Comparison of ENCODE assay signal across 1 cellular context in the genomic region with DNA sequence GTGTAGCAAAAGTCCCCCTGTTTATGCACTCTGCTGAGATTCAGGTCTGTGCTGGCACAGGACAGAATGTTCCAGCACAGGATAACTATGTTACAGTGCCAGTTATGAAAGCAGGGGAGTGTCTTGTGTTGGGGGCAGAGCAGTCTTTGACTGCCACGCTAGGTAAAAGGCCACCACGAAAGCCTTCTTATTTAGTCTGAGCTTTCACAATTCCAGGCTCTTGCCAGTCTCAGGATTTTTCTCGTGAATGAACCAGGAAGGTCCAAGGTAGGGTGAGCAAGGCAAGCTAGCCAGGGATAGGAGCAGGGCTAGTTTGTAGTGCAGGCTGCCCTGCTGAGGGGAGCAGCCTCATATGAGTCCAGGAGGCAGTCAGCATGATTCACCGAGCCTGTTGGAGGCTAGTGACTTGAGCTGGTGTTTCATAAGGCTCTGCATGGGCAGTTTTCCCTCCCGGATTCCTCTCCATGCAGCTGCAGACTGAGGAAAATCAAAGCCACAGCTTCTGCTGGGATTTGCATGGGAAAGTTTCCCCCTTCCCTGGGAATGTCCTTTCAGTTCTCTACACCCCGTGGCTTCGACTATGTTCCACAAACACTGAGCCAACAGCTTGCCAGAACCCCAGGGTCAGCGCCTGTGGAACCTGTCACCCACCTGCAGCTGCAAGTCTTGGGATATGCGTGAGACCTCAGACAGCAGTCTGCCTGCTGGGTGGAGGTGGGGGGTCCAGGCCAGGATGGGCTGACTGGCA.
TF ChIP-seq lines count a peak whose summit lies in the region.

No MANE protein-coding gene starts in this region.

TF ChIP-seq in HepG2, 621 proteins besides CTCF, POLR2A, EP300 and RAD21 (continued from another document):
- TF ChIP-seq, protein P1, sequence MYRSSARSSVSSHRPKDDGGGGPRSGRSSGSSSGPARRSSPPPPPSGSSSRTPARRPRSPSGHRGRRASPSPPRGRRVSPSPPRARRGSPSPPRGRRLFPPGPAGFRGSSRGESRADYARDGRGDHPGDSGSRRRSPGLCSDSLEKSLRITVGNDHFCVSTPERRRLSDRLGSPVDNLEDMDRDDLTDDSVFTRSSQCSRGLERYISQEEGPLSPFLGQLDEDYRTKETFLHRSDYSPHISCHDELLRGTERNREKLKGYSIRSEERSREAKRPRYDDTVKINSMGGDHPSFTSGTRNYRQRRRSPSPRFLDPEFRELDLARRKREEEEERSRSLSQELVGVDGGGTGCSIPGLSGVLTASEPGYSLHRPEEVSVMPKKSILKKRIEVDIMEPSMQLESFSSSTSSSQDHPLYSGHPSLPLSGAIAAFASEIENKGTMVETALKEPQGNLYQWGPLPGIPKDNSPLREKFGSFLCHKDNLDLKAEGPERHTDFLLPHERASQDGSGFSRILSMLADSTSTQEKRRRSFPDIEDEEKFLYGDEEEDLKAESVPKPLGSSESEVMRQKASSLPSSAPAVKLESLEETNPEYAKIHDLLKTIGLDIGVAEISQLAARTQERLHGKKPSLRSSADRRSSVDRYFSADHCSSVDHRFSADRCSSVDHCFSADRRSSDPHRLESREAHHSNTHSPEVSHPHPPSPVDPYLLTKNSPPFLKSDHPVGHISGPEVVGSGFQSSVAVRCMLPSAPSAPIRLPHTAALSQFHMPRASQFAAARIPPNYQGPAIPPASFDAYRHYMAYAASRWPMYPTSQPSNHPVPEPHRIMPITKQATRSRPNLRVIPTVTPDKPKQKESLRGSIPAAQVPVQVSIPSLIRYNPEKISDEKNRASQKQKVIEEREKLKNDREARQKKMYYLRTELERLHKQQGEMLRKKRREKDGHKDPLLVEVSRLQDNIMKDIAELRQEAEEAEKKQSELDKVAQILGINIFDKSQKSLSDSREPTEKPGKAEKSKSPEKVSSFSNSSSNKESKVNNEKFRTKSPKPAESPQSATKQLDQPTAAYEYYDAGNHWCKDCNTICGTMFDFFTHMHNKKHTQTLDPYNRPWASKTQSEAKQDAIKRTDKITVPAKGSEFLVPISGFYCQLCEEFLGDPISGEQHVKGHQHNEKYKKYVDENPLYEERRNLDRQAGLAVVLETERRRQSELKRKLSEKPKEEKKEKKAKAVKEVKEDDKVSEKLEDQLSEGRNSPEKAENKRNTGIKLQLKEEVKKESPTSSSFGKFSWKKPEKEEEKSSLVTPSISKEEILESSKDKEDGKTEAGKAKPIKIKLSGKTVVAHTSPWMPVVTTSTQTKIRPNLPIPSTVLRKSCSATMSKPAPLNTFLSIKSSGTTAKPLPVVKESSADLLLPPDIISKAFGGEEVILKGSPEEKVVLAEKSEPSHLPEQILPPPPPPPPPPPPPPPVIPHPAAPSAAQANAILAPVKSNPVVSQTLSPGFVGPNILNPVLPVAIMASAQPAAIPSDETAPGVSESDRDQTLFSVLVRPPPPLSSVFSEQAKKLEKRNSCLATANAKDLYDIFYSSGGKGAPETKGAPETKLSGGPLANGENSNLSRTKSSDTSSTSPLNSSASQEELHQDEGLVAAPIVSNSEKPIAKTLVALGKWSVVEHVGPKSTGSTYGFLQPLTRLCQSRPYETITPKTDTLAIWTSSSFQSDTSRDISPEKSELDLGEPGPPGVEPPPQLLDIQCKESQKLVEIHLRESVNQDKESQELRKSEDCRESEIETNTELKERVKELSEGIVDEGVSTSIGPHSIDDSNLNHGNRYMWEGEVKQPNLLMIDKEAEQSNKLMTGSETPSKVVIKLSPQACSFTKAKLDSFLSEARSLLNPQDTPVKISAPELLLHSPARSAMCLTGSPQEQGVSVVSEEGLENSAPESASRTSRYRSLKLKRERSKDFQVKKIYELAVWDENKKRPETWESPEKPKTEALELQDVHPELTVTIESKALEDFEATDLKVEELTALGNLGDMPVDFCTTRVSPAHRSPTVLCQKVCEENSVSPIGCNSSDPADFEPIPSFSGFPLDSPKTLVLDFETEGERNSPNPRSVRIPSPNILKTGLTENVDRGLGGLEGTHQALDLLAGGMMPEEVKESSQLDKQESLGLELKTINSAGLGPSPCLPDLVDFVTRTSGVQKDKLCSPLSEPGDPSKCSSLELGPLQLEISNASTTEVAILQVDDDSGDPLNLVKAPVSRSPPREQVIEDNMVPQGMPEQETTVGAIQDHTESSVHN (CRISPR knock-in tag; IDR thresholded peaks at IDR 0.05): no peak
